Comparison of ENCODE assay signal across 8 cellular contexts in the genomic region with DNA sequence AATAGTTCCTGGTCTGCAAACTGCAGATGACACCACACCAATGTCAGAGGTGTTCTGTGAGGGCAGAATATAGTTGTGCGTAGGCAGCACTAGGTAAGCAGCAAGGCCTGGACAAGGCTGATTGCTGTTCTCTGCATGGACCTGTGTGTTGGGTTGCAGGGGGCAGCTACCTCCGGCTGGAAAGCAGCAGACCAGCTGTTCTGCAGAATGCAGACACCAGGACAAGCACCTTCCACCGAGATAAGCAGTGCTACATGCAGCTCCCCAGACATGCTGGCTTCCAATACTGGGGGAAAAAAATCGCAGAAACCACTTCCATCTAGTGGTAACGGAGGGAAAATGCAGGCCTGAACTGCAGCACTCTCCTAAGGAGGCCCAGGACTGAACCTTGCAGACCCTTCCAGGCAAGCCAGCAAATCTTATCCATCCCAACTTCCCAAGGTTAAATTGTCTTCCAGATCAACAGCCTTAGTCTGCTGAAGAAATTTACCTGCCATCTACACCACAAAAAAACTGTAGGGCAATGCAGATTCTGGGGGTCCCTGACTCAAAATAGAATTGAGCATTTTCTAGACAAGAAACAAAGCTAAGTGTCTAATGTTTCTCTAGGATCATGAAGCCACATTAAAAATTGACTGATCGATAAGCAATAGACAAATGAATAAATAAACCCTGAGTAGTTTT. TPM values are rescaled to one million over a fixed set of nuclear protein-coding genes. Genes with fewer than 3 reads are reported as not detected.
A peak's percentile ranks its signal among the peaks of the same experiment; 100 is the strongest.
DNase-seq lines count a peak whose midpoint lies in the region; ATAC-seq, FAIRE-seq and TF ChIP-seq lines count a peak whose summit lies in the region.

No MANE protein-coding gene starts in this region.

- in situ Hi-C loops in G401 (cut with HindIII; ENCODE audit: low sequenced_read_pairs), result no loop called here

- H3K27me3 ChIP-seq in astrocyte (ENCODE audit: insufficient read depth, low read length), result peaks cover 6% of the 10 kb centered on the region
- H3K27me3 ChIP-seq in smooth muscle cell (ENCODE audit: low read depth), result no peaks in the 10 kb centered on the region

- no peaks in the 10 kb centered on the region for H3K36me3 Mint-ChIP-seq in astrocyte (ENCODE audit: low read depth, unreplicated experiment)

- FAIRE-seq in astrocyte (lab: Jason Lieb, UNC), result no peak

- H3K36me3 ChIP-seq in astrocyte (ENCODE audit: insufficient read depth, low read length) (no peaks in the 10 kb centered on the region), smooth muscle cell (ENCODE audit: low read depth) (no peaks in the 10 kb centered on the region)

- no peak overlapping the region for H3K27ac ChIP-seq in 22Rv1
- H3K27ac ChIP-seq in astrocyte (ENCODE audit: low read depth, low read length), result no peak overlapping the region
- H3K27ac ChIP-seq in smooth muscle cell (ENCODE audit: low read depth), result no peak overlapping the region

- H3K4me1 ChIP-seq in astrocyte (ENCODE audit: insufficient read depth, low read length) (no peaks in the 10 kb centered on the region), smooth muscle cell (ENCODE audit: low read depth) (peaks cover 6% of the 10 kb centered on the region)

- ATAC-seq in HG02763 (IDR thresholded peaks at IDR 0.05; ENCODE audit: unreplicated experiment), result peak; percentile 68
- no peak for ATAC-seq in GM21528 (IDR thresholded peaks at IDR 0.05; ENCODE audit: low FRiP score, unreplicated experiment)

- H3K4me2 ChIP-seq in astrocyte (ENCODE audit: low read length) (no peak overlapping the region), smooth muscle cell (no peak overlapping the region)

- no peak overlapping the region for H2AFZ ChIP-seq in astrocyte (ENCODE audit: low read depth, low read length)
- H2AFZ ChIP-seq in smooth muscle cell (ENCODE audit: low read depth), result no peak overlapping the region

- no peaks in the 10 kb centered on the region for H3K9me3 Mint-ChIP-seq in astrocyte (ENCODE audit: unreplicated experiment)

- TF ChIP-seq CTCF in 22Rv1 (IDR thresholded peaks at IDR 0.05), result peak; percentile 86
- peak; percentile 76 for TF ChIP-seq CTCF in astrocyte (IDR thresholded peaks at IDR 0.05; ENCODE audit: insufficient read depth, low read depth, low read length)
- peak; percentile 76 for TF ChIP-seq CTCF in smooth muscle cell (IDR thresholded peaks at IDR 0.05; ENCODE audit: borderline replicate concordance, insufficient read depth, poor library complexity, severe bottlenecking)

- H3K79me2 ChIP-seq in astrocyte (ENCODE audit: insufficient read depth, low read length) (no peaks in the 10 kb centered on the region), smooth muscle cell (ENCODE audit: low read depth) (no peaks in the 10 kb centered on the region)

- no peak overlapping the region for H3K27ac Mint-ChIP-seq in astrocyte (ENCODE audit: unreplicated experiment)

- no peak overlapping the region for H3K9ac ChIP-seq in astrocyte (ENCODE audit: low read length)
- H3K9ac ChIP-seq in smooth muscle cell (ENCODE audit: low read depth), result no peak overlapping the region

- H3K4me3 ChIP-seq in astrocyte (ENCODE audit: insufficient read depth, low read depth, low read length), result no peak overlapping the region
- H3K4me3 ChIP-seq in smooth muscle cell, result no peak overlapping the region

- H4K20me1 ChIP-seq in astrocyte (ENCODE audit: insufficient read depth, low read length) (no peaks in the 10 kb centered on the region), smooth muscle cell (ENCODE audit: low read depth) (no peaks in the 10 kb centered on the region)

- H3K9me3 ChIP-seq in astrocyte (ENCODE audit: insufficient read depth, low read depth, low read length) (peaks cover 4% of the 10 kb centered on the region), smooth muscle cell (replicated peaks; ENCODE audit: low read depth) (no peaks in the 10 kb centered on the region)

- DNase-seq in G401 (ENCODE audit: low spot score) (peak; percentile 86), NCI-H2196 (lab: John Stamatoyannopoulos, UW; ENCODE audit: unreplicated experiment) (peak; percentile 66), astrocyte (ENCODE audit: low read depth) (peak; percentile 18), hypothalamus (lab: John Stamatoyannopoulos, UW) (peak in 30 of 51 donors; percentile 6 to 74 (median 25)), smooth muscle cell (lab: John Stamatoyannopoulos, UW; ENCODE audit: unreplicated experiment) (no peak)

- H3K4me3 Mint-ChIP-seq in astrocyte (ENCODE audit: unreplicated experiment), result no peak overlapping the region

- H3K4me1 Mint-ChIP-seq in astrocyte (ENCODE audit: low read depth, unreplicated experiment), result no peaks in the 10 kb centered on the region

- H3F3A ChIP-seq in smooth muscle cell (ENCODE audit: low read depth), result no peaks in the 10 kb centered on the region

- 29% methylated on average over 6 of the region's 6 CpGs for WGBS in smooth muscle cell (ENCODE audit: low lambda C conversion rate)

- peaks cover 13% of the 10 kb centered on the region for H3K27me3 Mint-ChIP-seq in astrocyte (ENCODE audit: low read depth, unreplicated experiment)

RNA-seq across cellular contexts. Expression of a gene that starts 50.5 kb away (rescaled TPM):
- total RNA-seq in G401 (2014; rRNA removed; shearing (Covaris generic)), result not detected in 2 replicates
- total RNA-seq in astrocyte (3.6 and 6.4 TPM in 2 replicates), smooth muscle cell (2.5 and 2.8 TPM in 2 replicates)
- 0.47 and 0.97 TPM in 2 replicates for polyA plus RNA-seq in smooth muscle cell
